ENCODE assay signal across 1 cellular context in genomic region chr14:22471545-22472121, GRCh38.
TF ChIP-seq lines count a peak whose summit lies in the region.

No MANE protein-coding gene starts in this region.

TF ChIP-seq in GM12878, 131 proteins besides CTCF, POLR2A, EP300 and RAD21 (continued from another document and continues in another):
- TF ChIP-seq ZNF592 (IDR thresholded peaks at IDR 0.05), result 0 out of 2 replicates have a peak, but pooled peaks have one; percentile 44
- TF ChIP-seq PAX5 (IDR thresholded peaks at IDR 0.05; ENCODE audit: borderline replicate concordance, low read depth, low read length), result no peak
- TF ChIP-seq YY1 (IDR thresholded peaks at IDR 0.05; ENCODE audit: low read depth, low read length), result peak; percentile 86
- no peak for TF ChIP-seq ATF2 (IDR thresholded peaks at IDR 0.05; ENCODE audit: low read length)
- TF ChIP-seq E2F8 (IDR thresholded peaks at IDR 0.05; ENCODE audit: low read depth, partially characterized antibody), result no peak
- peak; percentile 64 for TF ChIP-seq GABPA (IDR thresholded peaks at IDR 0.05; ENCODE audit: low read depth)
- TF ChIP-seq TAF1 (IDR thresholded peaks at IDR 0.05; ENCODE audit: borderline replicate concordance, low read depth, low read length), result no peak
- TF ChIP-seq TCF12 (IDR thresholded peaks at IDR 0.05; ENCODE audit: low read depth, low read length), result no peak
- no peak for TF ChIP-seq BCL3 (IDR thresholded peaks at IDR 0.05; ENCODE audit: borderline replicate concordance, insufficient read depth, low read depth, low read length, poor library complexity, severe bottlenecking)
- TF ChIP-seq NBN (IDR thresholded peaks at IDR 0.05), result 0 out of 2 replicates have a peak, but pooled peaks have one; percentile 28
- TF ChIP-seq RELA (IDR thresholded peaks at IDR 0.05; ENCODE audit: borderline replicate concordance, partially characterized antibody), result no peak
- peak; percentile 99 for TF ChIP-seq ELK1 (IDR thresholded peaks at IDR 0.05; ENCODE audit: low read depth, low read length)
- TF ChIP-seq ZBTB4 (CRISPR knock-in tag; IDR thresholded peaks at IDR 0.05), result no peak
- no peak for TF ChIP-seq ZBTB11 (CRISPR knock-in tag; IDR thresholded peaks at IDR 0.05)
- TF ChIP-seq MEF2B (IDR thresholded peaks at IDR 0.05; ENCODE audit: partially characterized antibody, poor library complexity, severe bottlenecking), result no peak
- TF ChIP-seq IKZF2 (IDR thresholded peaks at IDR 0.05), result peak in 1 of 2 experiments; percentile 13; a peak in 2 of 4 replicates
- TF ChIP-seq LARP7 (IDR thresholded peaks at IDR 0.05), result peak; percentile 46; the same call in 1 of the 2 replicates
- no peak for TF ChIP-seq IRF5 (IDR thresholded peaks at IDR 0.05; ENCODE audit: borderline replicate concordance)
- no peak for TF ChIP-seq JUNB (IDR thresholded peaks at IDR 0.05)
- TF ChIP-seq ASH2L (IDR thresholded peaks at IDR 0.05; ENCODE audit: borderline replicate concordance, low read depth), result no peak
- TF ChIP-seq GATAD2B (conservative IDR thresholded peaks at IDR 0.05; ENCODE audit: low read depth), result peak; percentile 41; the same call in 1 of the 2 replicates
- no peak for TF ChIP-seq YBX1 (IDR thresholded peaks at IDR 0.05)
- no peak for TF ChIP-seq RELB (IDR thresholded peaks at IDR 0.05; ENCODE audit: low read depth)
- no peak for TF ChIP-seq CREM (IDR thresholded peaks at IDR 0.05; ENCODE audit: low read depth)
- TF ChIP-seq POLR2AphosphoS2 (IDR thresholded peaks at IDR 0.05; ENCODE audit: low read depth, low read length), result no peak
- TF ChIP-seq RFX5 (IDR thresholded peaks at IDR 0.05; ENCODE audit: low read depth, low read length), result no peak
- TF ChIP-seq ZNF24 (IDR thresholded peaks at IDR 0.05), result no peak
- TF ChIP-seq SRF (IDR thresholded peaks at IDR 0.05; ENCODE audit: low read depth in 2 of 2, low read length in 2 of 2), result peak; percentile 91 to 97
- no peak for TF ChIP-seq ZSCAN29 (IDR thresholded peaks at IDR 0.05)
- TF ChIP-seq NR2C1 (IDR thresholded peaks at IDR 0.05), result no peak
- no peak for TF ChIP-seq CBX5 (IDR thresholded peaks at IDR 0.05; ENCODE audit: low read depth)
- no peak; the same call in 1 of the 2 replicates for TF ChIP-seq NR2F1 (conservative IDR thresholded peaks at IDR 0.05)
- TF ChIP-seq PML (IDR thresholded peaks at IDR 0.05; ENCODE audit: low read length), result no peak
- no peak; the same call in 1 of the 2 replicates for TF ChIP-seq ZBTB33 (IDR thresholded peaks at IDR 0.05)
- TF ChIP-seq BMI1 (IDR thresholded peaks at IDR 0.05; ENCODE audit: borderline replicate concordance), result no peak
